In the genomic region with DNA sequence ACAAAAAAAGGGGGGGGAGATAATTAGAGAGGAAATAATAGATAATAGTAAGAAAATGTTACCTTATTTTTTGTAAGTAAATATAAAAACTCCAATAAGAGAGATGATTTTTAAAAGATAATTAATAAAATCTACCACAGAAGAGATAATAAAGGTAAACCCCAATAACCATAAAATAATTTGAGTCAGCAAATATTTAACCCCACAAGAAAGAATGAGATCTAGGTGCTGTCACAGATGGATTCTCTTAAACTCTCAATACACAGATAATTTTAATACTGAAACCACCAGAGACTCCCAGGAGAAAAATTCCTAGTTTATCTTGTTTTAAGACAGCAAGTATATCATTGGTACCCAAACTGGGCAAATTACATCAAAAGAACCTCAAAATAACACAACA, we compare ENCODE assay signal across 3 cellular contexts.
TF ChIP-seq lines count a peak whose summit lies in the region.

No MANE protein-coding gene starts in this region.

TF ChIP-seq in A549, 52 proteins besides CTCF, POLR2A, EP300 and RAD21:
- peak; percentile 25 for TF ChIP-seq MAFK (IDR thresholded peaks at IDR 0.05; ENCODE audit: partially characterized antibody)
- TF ChIP-seq POLR2AphosphoS2 (conservative IDR thresholded peaks at IDR 0.05; ENCODE audit: low read length): no peak
- TF ChIP-seq, protein P1, sequence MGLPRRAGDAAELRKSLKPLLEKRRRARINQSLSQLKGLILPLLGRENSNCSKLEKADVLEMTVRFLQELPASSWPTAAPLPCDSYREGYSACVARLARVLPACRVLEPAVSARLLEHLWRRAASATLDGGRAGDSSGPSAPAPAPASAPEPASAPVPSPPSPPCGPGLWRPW (IDR thresholded peaks at IDR 0.05): no peak

TF ChIP-seq in IMR-90, 13 proteins besides CTCF, POLR2A, EP300 and RAD21:
- TF ChIP-seq RCOR1 (IDR thresholded peaks at IDR 0.05; ENCODE audit: insufficient replicate concordance, low read length) (no peak), FOS (IDR thresholded peaks at IDR 0.05; ENCODE audit: low read depth, low read length) (no peak), CEBPB (IDR thresholded peaks at IDR 0.05; ENCODE audit: low read depth, low read length) (no peak), RFX5 (IDR thresholded peaks at IDR 0.05; ENCODE audit: low read depth, low read length) (no peak), MAFK (IDR thresholded peaks at IDR 0.05; ENCODE audit: low read depth, low read length) (peak; percentile 73), MXI1 (IDR thresholded peaks at IDR 0.05; ENCODE audit: borderline replicate concordance, low read depth, low read length) (no peak)
- TF ChIP-seq, protein P2, sequence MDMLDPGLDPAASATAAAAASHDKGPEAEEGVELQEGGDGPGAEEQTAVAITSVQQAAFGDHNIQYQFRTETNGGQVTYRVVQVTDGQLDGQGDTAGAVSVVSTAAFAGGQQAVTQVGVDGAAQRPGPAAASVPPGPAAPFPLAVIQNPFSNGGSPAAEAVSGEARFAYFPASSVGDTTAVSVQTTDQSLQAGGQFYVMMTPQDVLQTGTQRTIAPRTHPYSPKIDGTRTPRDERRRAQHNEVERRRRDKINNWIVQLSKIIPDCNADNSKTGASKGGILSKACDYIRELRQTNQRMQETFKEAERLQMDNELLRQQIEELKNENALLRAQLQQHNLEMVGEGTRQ (IDR thresholded peaks at IDR 0.05; ENCODE audit: low read depth, low read length): no peak

TF ChIP-seq in K562, 482 proteins besides CTCF, POLR2A, EP300 and RAD21 (continued from another document):
- TF ChIP-seq C11orf30 (IDR thresholded peaks at IDR 0.05; ENCODE audit: low read depth): peak; percentile 51; the same call in 1 of the 2 replicates
